8 cellular contexts compared by ENCODE assay signal in genomic region chrX:48761674-48762471, GRCh38. TPM values are rescaled to one million over a fixed set of nuclear protein-coding genes. Genes with fewer than 3 reads are reported as not detected.
A peak's percentile ranks its signal among the peaks of the same experiment; 100 is the strongest.
DNase-seq lines count a peak whose midpoint lies in the region; ATAC-seq and TF ChIP-seq lines count a peak whose summit lies in the region.

Gene GLOD5, plus strand, starts transcription at chrX:48761747. Its CDS starts 44 bp downstream, at chrX:48761791.

- TF ChIP-seq CTCF in A673 (conservative IDR thresholded peaks at IDR 0.05; ENCODE audit: low read depth, low read length) (0 out of 2 replicates have a peak, but pooled peaks have one; percentile 26), HEK293 (tag by site-specific recombination; IDR thresholded peaks at IDR 0.05) (0 out of 2 replicates have a peak, but pooled peaks have one; percentile 17), PC-3 (conservative IDR thresholded peaks at IDR 0.05; ENCODE audit: low read depth, low read length) (peak; percentile 72), fibroblast of villous mesenchyme (IDR thresholded peaks at IDR 0.05; ENCODE audit: insufficient read depth, low read depth, low read length) (peak; percentile 31), omental fat pad (IDR thresholded peaks at IDR 0.05) (no peak)

- no peaks in the 10 kb centered on the region for H3F3A ChIP-seq in PC-3 (ENCODE audit: low read length, unreplicated experiment)

- no peak within 1 kb of the TSS for H3K27ac ChIP-seq in A673 (ENCODE audit: low read depth, low read length, poor library complexity, severe bottlenecking)
- no peak within 1 kb of the TSS for H3K27ac ChIP-seq in HEK293 (ENCODE audit: extremely low read depth, low read depth, low read length)
- 0 out of 2 replicates have a peak within 1 kb of the TSS, but pooled peaks have one; percentile 14 for H3K27ac ChIP-seq in PC-3 (ENCODE audit: low read length)

- H3K9me2 ChIP-seq in PC-3 (replicated peaks; ENCODE audit: low read length), result no peaks in the 10 kb centered on the region

- DNase-seq in A673 (ENCODE audit: low spot score) (peak; percentile 5), PC-3 (peak; percentile 88), fibroblast of villous mesenchyme (ENCODE audit: low read depth) (peak; percentile 17), omental fat pad (ENCODE audit: low spot score) (no peak)

- H3K4me1 ChIP-seq in A673 (ENCODE audit: insufficient read depth, low read length, poor library complexity, severe bottlenecking), result no peaks in the 10 kb centered on the region
- H3K4me1 ChIP-seq in HEK293 (ENCODE audit: control insufficient read depth, insufficient read depth, low read length), result no peaks in the 10 kb centered on the region
- H3K4me1 ChIP-seq in PC-3 (ENCODE audit: insufficient read depth, low read length), result peaks cover 5% of the 10 kb centered on the region

- H3K36me3 ChIP-seq in A673 (ENCODE audit: insufficient read depth, low read length, poor library complexity, severe bottlenecking), result no peaks in the 10 kb centered on the region
- H3K36me3 ChIP-seq in HEK293 (ENCODE audit: control insufficient read depth in 2 of 2, insufficient read depth in 1 of 2, low read length in 2 of 2), result no peaks in the 10 kb centered on the region
- no peaks in the 10 kb centered on the region for H3K36me3 ChIP-seq in PC-3 (ENCODE audit: low read depth, low read length)

- POLR2A ChIA-PET in A673 (lab: Charles Lee; ENCODE audit: low non-redundant PET), result no interaction called here
- POLR2A ChIA-PET in HEK293 (lab: Yijun Ruan, JAX), result no interaction called here
- POLR2A ChIA-PET in PC-3 (lab: Charles Lee; ENCODE audit: unreplicated experiment), result no interaction called here

- CTCF ChIA-PET in A673 (lab: Charles Lee), result no interaction called here
- CTCF ChIA-PET in HEK293 (lab: Yijun Ruan, JAX), result interaction anchor here (0.8 kb wide), 1 partner anchor 23 kb away, joined by 3 read pairs; no protein-coding TSS in a partner anchor
- CTCF ChIA-PET in PC-3 (lab: Charles Lee), result no interaction called here

- BruUV-seq in A673 (replicated peaks; lab: Mats Ljungman, UMichigan) (no TSS peak), PC-3 (replicated peaks; lab: Mats Ljungman, UMichigan) (no TSS peak)

- no peak within 1 kb of the TSS for H3K9ac ChIP-seq in PC-3 (ENCODE audit: low read length)

- H4K20me1 ChIP-seq in PC-3 (ENCODE audit: low read length), result no peaks in the 10 kb centered on the region

- peak; percentile 100 for ATAC-seq in PC-3
- no peak for ATAC-seq in GM19397 (IDR thresholded peaks at IDR 0.05; ENCODE audit: unreplicated experiment)
- ATAC-seq in GM19395 (IDR thresholded peaks at IDR 0.05; ENCODE audit: unreplicated experiment), result no peak
- ATAC-seq in omental fat pad (ENCODE audit: low FRiP score), result no peak
- ATAC-seq in HG02763 (IDR thresholded peaks at IDR 0.05; ENCODE audit: unreplicated experiment), result no peak

- intact Hi-C loops in A673 (cut with micrococcal nuclease; ENCODE audit: unreplicated experiment) (no loop called here), PC-3 (cut with micrococcal nuclease) (loop anchor here (5.0 kb wide), 1 partner anchor 155 kb away; the partner anchor contains the start of gene PIM2)

- peak within 1 kb of the TSS; percentile 80 for H3K4me2 ChIP-seq in PC-3 (ENCODE audit: low read length)

- H3K4me3 ChIP-seq in A673 (ENCODE audit: low read depth, low read length, poor library complexity, severe bottlenecking) (no peak within 1 kb of the TSS), HEK293 (ENCODE audit: low read depth, low read length) (no peak within 1 kb of the TSS), PC-3 (ENCODE audit: low read length) (no peak within 1 kb of the TSS), fibroblast of villous mesenchyme (ENCODE audit: low read depth, low read length) (no peak within 1 kb of the TSS)

- H3K9me3 ChIP-seq in A673 (ENCODE audit: low read depth, low read length, poor library complexity, severe bottlenecking) (no peaks in the 10 kb centered on the region), HEK293 (ENCODE audit: control insufficient read depth, insufficient read depth, low read depth, low read length) (no peaks in the 10 kb centered on the region), PC-3 (ENCODE audit: low read length) (no peaks in the 10 kb centered on the region)

- peak within 1 kb of the TSS; percentile 78 for H2AFZ ChIP-seq in PC-3 (ENCODE audit: low read length)

- H3K79me2 ChIP-seq in PC-3 (ENCODE audit: low read length), result no peaks in the 10 kb centered on the region

- H3K27me3 ChIP-seq in A673 (replicated peaks; ENCODE audit: insufficient read depth, low read depth, low read length, poor library complexity), result no peaks in the 10 kb centered on the region
- H3K27me3 ChIP-seq in PC-3 (ENCODE audit: low read length), result no peaks in the 10 kb centered on the region

TF ChIP-seq in HEK293, 187 proteins besides CTCF, POLR2A, EP300 and RAD21 (continues in another document):
- TF ChIP-seq YY2 (tag by site-specific recombination; IDR thresholded peaks at IDR 0.05) (no peak), MYNN (tag by site-specific recombination; IDR thresholded peaks at IDR 0.05; ENCODE audit: borderline replicate concordance) (no peak), ZNF645 (tag by site-specific recombination; IDR thresholded peaks at IDR 0.05) (no peak), ZSCAN30 (tag by site-specific recombination; IDR thresholded peaks at IDR 0.05) (no peak), TCF7L2 (IDR thresholded peaks at IDR 0.05; ENCODE audit: borderline replicate concordance, low read depth, low read length) (no peak), RBAK (tag by site-specific recombination; IDR thresholded peaks at IDR 0.05) (no peak), ZNF449 (tag by site-specific recombination; IDR thresholded peaks at IDR 0.05) (no peak), REST (tag by site-specific recombination; IDR thresholded peaks at IDR 0.05) (no peak), ZNF416 (tag by site-specific recombination; IDR thresholded peaks at IDR 0.05) (no peak), ZNF404 (tag by site-specific recombination; IDR thresholded peaks at IDR 0.05) (no peak), ZNF621 (tag by site-specific recombination; IDR thresholded peaks at IDR 0.05) (no peak)

RNA-seq across cellular contexts. Expression of gene GLOD5, which starts in this region (rescaled TPM):
- total RNA-seq in A673 (2021), result not detected in 2 replicates
- not detected in 2 replicates for total RNA-seq in PC-3 (2014; rRNA removed)
- total RNA-seq in fibroblast of villous mesenchyme, result not detected in 2 replicates
- not detected for total RNA-seq in omental fat pad

Comparison
In these comparisons a context has a peak if more than half of its experiments do, and no peak if none do; other contexts are left out.
1. Peak in DNase-seq in A673; RNA of the gene not detected or under 1 TPM.
2. Peak in DNase-seq, ATAC-seq, H3K27ac ChIP-seq and H3K4me2 ChIP-seq in PC-3; RNA of the gene not detected or under 1 TPM.
3. Peak in DNase-seq in fibroblast of villous mesenchyme; RNA of the gene not detected or under 1 TPM.
4. CTCF ChIP-seq: peak in A673 (single experiment), HEK293 (single experiment), PC-3 (single experiment) and fibroblast of villous mesenchyme (single experiment); none in omental fat pad (0 of 3).